Comparison of ENCODE assay signal across 25 cellular contexts in genomic region chr5:64184832-64185231, GRCh38. TPM values are rescaled to one million over a fixed set of nuclear protein-coding genes. Genes with fewer than 3 reads are reported as not detected.
"Had no signal": no experiment of that assay in that cellular context is flagged by ENCODE, and none has a peak within 500 bp of the region (broad histone marks: within the 10 kb centered on the region; RNA-seq: fewer than 3 reads in every experiment).

No MANE protein-coding gene starts in this region.

- H3K4me2 ChIP-seq: hepatocyte, neural progenitor cell, smooth muscle cell had no signal

- H3K4me1 ChIP-seq: right lobe of liver, uterus had no signal

- ATAC-seq: natural killer cell; right lobe of liver; stimulated activated memory B cell treated with anti-CD40 and anti-IgM and Interleukin-4, amounts not matched to agents 10 μg/mL and 1 μg/mL and 100 μg/mL, for 72 hours; stimulated activated naive CD8-positive, alpha-beta T cell treated with anti-CD3 and anti-CD28 coated beads, Interleukin-15, amount 100 ng/mL, for 72 hours had no signal

- H3K27me3 ChIP-seq: hepatocyte, neural progenitor cell, neutrophil, right atrium auricular region, right lobe of liver, tibial nerve, uterus had no signal

- H3K36me3 ChIP-seq: left ventricle myocardium inferior, neural progenitor cell, neutrophil, right atrium auricular region, right lobe of liver, tibial nerve, uterus had no signal

- H2AFZ ChIP-seq: hepatocyte, neural progenitor cell, parathyroid adenoma had no signal

- H3K4me3 ChIP-seq: hepatocyte, left ventricle myocardium inferior, lung, neural progenitor cell, right atrium auricular region, right lobe of liver, smooth muscle cell, tibial nerve, uterus had no signal

- H3K9ac ChIP-seq: neural progenitor cell, parathyroid adenoma had no signal

- H3K9me3 ChIP-seq: left ventricle myocardium inferior, neutrophil, right atrium auricular region, right lobe of liver, tibial nerve, uterus had no signal

- DNase-seq: islet precursor cell; left ventricle myocardium inferior; mesendoderm; midbrain; natural killer cell; nephron progenitor cell; occipital lobe; right lobe of liver; stimulated activated CD4-positive, alpha-beta T cell treated with anti-CD3 and anti-CD28 coated beads, Interleukin-1b, Interleukin-23, amount 100 ng/mL, for 48 hours; stimulated activated CD4-positive, alpha-beta T cell treated with anti-CD3 and anti-CD28 coated beads, Interleukin-2, amount 100 ng/mL, for 48 hours; stimulated activated CD4-positive, alpha-beta T cell treated with anti-CD3 and anti-CD28 coated beads, Interleukin-4, amount 100 ng/mL, for 4 hours; stimulated activated CD8-positive, alpha-beta memory T cell treated with anti-CD3 and anti-CD28 coated beads, Interleukin-4, amount 100 ng/mL, for 48 hours; stimulated activated naive CD4-positive, alpha-beta T cell treated with Interleukin-2 at 50 U/mL for 16 hours; stimulated activated naive CD8-positive, alpha-beta T cell treated with anti-CD3 and anti-CD28 coated beads, Interleukin-15, amount 100 ng/mL, for 72 hours; substantia nigra; uterus had no signal

- H3K27ac ChIP-seq: hepatocyte, left ventricle myocardium inferior, neural progenitor cell, neutrophil, right atrium auricular region, right lobe of liver, tibial nerve, uterus had no signal

- H3K79me2 ChIP-seq: hepatocyte had no signal

RNA-seq across cellular contexts. Expression of gene RNF180, which starts 19.2 kb away (rescaled TPM):
- total RNA-seq: natural killer cell had no signal
